In genomic region chr11:129505266-129505665, GRCh38 we compare ENCODE assay signal across 1 cellular context.
TF ChIP-seq lines count a peak whose summit lies in the region.

No MANE protein-coding gene starts in this region.

TF ChIP-seq in GM23338, 12 proteins besides CTCF, POLR2A, EP300 and RAD21 (continued from another document):
- TF ChIP-seq ZNF462 (CRISPR knock-in tag; IDR thresholded peaks at IDR 0.05) = no peak
